30 cellular contexts compared by ENCODE assay signal in genomic region chr4:20612313-20612712, GRCh38.
A peak's percentile ranks its signal among the peaks of the same experiment; 100 is the strongest.
DNase-seq lines count a peak whose midpoint lies in the region; ATAC-seq and TF ChIP-seq lines count a peak whose summit lies in the region.
"Had no signal": no experiment of that assay in that cellular context is flagged by ENCODE, and none has a peak within 500 bp of the region (broad histone marks: within the 10 kb centered on the region; RNA-seq: fewer than 3 reads in every experiment).

No MANE protein-coding gene starts in this region.

- DNase-seq in EH (ENCODE audit: low read depth) (peak; percentile 8), NCI-H226 (peak; percentile 59), astrocyte of the spinal cord (ENCODE audit: low read depth, low spot score) (peak; percentile 78), islet precursor cell (peak; percentile 61), NCI-H2107 treated with DMSO at 0.1 percent for 48 hours (lab: John Stamatoyannopoulos, UW; ENCODE audit: unreplicated experiment) (no peak), NOMO-1 treated with dmso at 0.1 percent for 144 hours (lab: John Stamatoyannopoulos, UW; ENCODE audit: unreplicated experiment) (no peak)
- DNase-seq: activated CD4-positive, alpha-beta T cell treated with anti-CD3 and anti-CD28 coated beads for 36 hours; activated CD8-positive, alpha-beta T cell treated with anti-CD3 and anti-CD28 coated beads for 36 hours; amygdala; cortex of kidney; effector memory CD4-positive, alpha-beta T cell; erythroblast; GF-D8; GM23248; head of caudate nucleus; KG1; kidney glomerular epithelial cell; mucosa of descending colon; natural killer cell; NCI-H1417; NCI-H2081; NCI-H2227 treated with DMSO at 0.1 percent for 48 hours; NCI-H526 treated with DMSO at 0.1 percent for 48 hours; SHP77; stimulated activated CD4-positive, alpha-beta T cell treated with anti-CD3 and anti-CD28 coated beads, Interleukin-15, amount 100 ng/mL, for 24 hours; stimulated activated CD4-positive, alpha-beta T cell treated with anti-CD3 and anti-CD28 coated beads, Interleukin-4, amount 100 ng/mL, for 4 hours; tibial artery had no signal

- no peak for TF ChIP-seq CTCF in astrocyte of the spinal cord (IDR thresholded peaks at IDR 0.05; ENCODE audit: low read depth, low read length)

- H3K4me3 ChIP-seq in astrocyte of the spinal cord (ENCODE audit: low read depth, low read length) = no peak overlapping the region
- H3K4me3 ChIP-seq: GM23248, mucosa of descending colon, tibial artery had no signal

- in situ Hi-C loops in astrocyte of the spinal cord (cut with HindIII; ENCODE audit: low sequenced_read_pairs) = no loop called here

- ATAC-seq in HG02798 (IDR thresholded peaks at IDR 0.05; ENCODE audit: poor library complexity, unreplicated experiment) (no peak), HG03139 (IDR thresholded peaks at IDR 0.05; ENCODE audit: unreplicated experiment) (no peak)
- ATAC-seq: activated CD4-positive, alpha-beta T cell treated with anti-CD3 and anti-CD28 coated beads for 36 hours; activated CD8-positive, alpha-beta T cell treated with anti-CD3 and anti-CD28 coated beads for 36 hours; activated T-helper 17 cell treated with anti-CD3 and anti-CD28 coated beads, Interleukin-2, amount 50 U/mL, for 72 hours; mucosa of descending colon; natural killer cell had no signal

Comparison
In these comparisons a context has a peak if more than half of its experiments do, and no peak if none do; other contexts are left out.
1. DNase-seq: peak in EH (single experiment), NCI-H226 (single experiment), astrocyte of the spinal cord (single experiment) and islet precursor cell (single experiment); none in NCI-H2107 treated with DMSO at 0.1 percent for 48 hours (single experiment) and NOMO-1 treated with dmso at 0.1 percent for 144 hours (single experiment).